In genomic region chr15:35751421-35752133, GRCh38 we compare ENCODE assay signal across 8 cellular contexts.
DNase-seq lines count a peak whose midpoint lies in the region; ATAC-seq and TF ChIP-seq lines count a peak whose summit lies in the region.

No MANE protein-coding gene starts in this region.

- no peak overlapping the region for H2AFZ ChIP-seq in Karpas-422 (ENCODE audit: low read length)

- no peaks in the 10 kb centered on the region for H3K9me2 ChIP-seq in Karpas-422 (replicated peaks; ENCODE audit: insufficient read depth, low read length)

- in situ Hi-C loops in Panc1 (cut with HindIII; ENCODE audit: low pct_unique_long_range_greater_than_20kb, low sequenced_read_pairs), result no loop called here

- H3K9me3 ChIP-seq in Karpas-422 (ENCODE audit: low read length) (no peaks in the 10 kb centered on the region), Panc1 (ENCODE audit: control insufficient read depth, insufficient read depth, low read depth, low read length) (no peaks in the 10 kb centered on the region), psoas muscle (no peaks in the 10 kb centered on the region)

- no peaks in the 10 kb centered on the region for H3K9me3 Mint-ChIP-seq in activated naive CD8-positive, alpha-beta T cell treated with anti-CD3 and anti-CD28 coated beads, Interleukin-2, amount 10 ng/mL, durations not matched to agents 7 days and 5 days

- H3K27ac ChIP-seq in Karpas-422 (ENCODE audit: low read length), result no peak overlapping the region
- no peak overlapping the region for H3K27ac ChIP-seq in Panc1 (ENCODE audit: low read length)
- no peak overlapping the region for H3K27ac ChIP-seq in psoas muscle

- no peaks in the 10 kb centered on the region for H3K27me3 ChIP-seq in Karpas-422 (ENCODE audit: low read length)
- H3K27me3 ChIP-seq in Panc1 (ENCODE audit: control insufficient read depth, insufficient read depth, low read length), result no peaks in the 10 kb centered on the region
- no peaks in the 10 kb centered on the region for H3K27me3 ChIP-seq in psoas muscle (ENCODE audit: insufficient read depth in 3 of 3, low read length in 2 of 3)

- no peaks in the 10 kb centered on the region for H3K79me2 ChIP-seq in Karpas-422 (ENCODE audit: low read length)

- H3K9ac ChIP-seq in Karpas-422 (ENCODE audit: low read length), result no peak overlapping the region

- H3K27ac Mint-ChIP-seq in activated naive CD8-positive, alpha-beta T cell treated with anti-CD3 and anti-CD28 coated beads, Interleukin-2, amount 10 ng/mL, durations not matched to agents 7 days and 5 days, result no peak overlapping the region

- no peaks in the 10 kb centered on the region for H4K20me1 ChIP-seq in Karpas-422 (ENCODE audit: insufficient read depth, low read depth, low read length)

- H3K4me1 ChIP-seq in Karpas-422 (ENCODE audit: low read length) (no peaks in the 10 kb centered on the region), Panc1 (ENCODE audit: control insufficient read depth, insufficient read depth, low read length) (peaks cover 3% of the 10 kb centered on the region; the same call in 1 of the 2 replicates), psoas muscle (no peaks in the 10 kb centered on the region)

- H3K4me3 ChIP-seq in Karpas-422 (ENCODE audit: low read length) (no peak overlapping the region), Panc1 (ENCODE audit: low read depth in 2 of 2, low read length in 2 of 2) (no peak overlapping the region), psoas muscle (peak overlapping the region; percentile 10)

- H3K36me3 ChIP-seq in Karpas-422 (ENCODE audit: insufficient read depth, low read length) (no peaks in the 10 kb centered on the region), Panc1 (ENCODE audit: control insufficient read depth, insufficient read depth, low read length) (no peaks in the 10 kb centered on the region), psoas muscle (ENCODE audit: insufficient read depth in 1 of 2, low read depth in 1 of 2) (no peaks in the 10 kb centered on the region)

- POLR2A ChIA-PET in Panc1 (lab: Charles Lee), result interaction anchor here (0.6 kb wide), 1 partner anchor 933 kb away, joined by 14 read pairs; no protein-coding TSS in a partner anchor
- POLR2A ChIA-PET in activated naive CD8-positive, alpha-beta T cell treated with anti-CD3 and anti-CD28 coated beads, Interleukin-2, amount 10 ng/mL, durations not matched to agents 7 days and 5 days (lab: Charles Lee), result no interaction called here

- 19 to 22% (median 19%) methylated on average over 14 of the region's 14 CpGs for WGBS in psoas muscle, 3 donors

- no peak overlapping the region for H3K4me3 Mint-ChIP-seq in activated naive CD8-positive, alpha-beta T cell treated with anti-CD3 and anti-CD28 coated beads, Interleukin-2, amount 10 ng/mL, durations not matched to agents 7 days and 5 days

- BruUV-seq in Panc1 (replicated peaks; lab: Mats Ljungman, UMichigan), result no TSS peak

- no peaks in the 10 kb centered on the region for H3K36me3 Mint-ChIP-seq in activated naive CD8-positive, alpha-beta T cell treated with anti-CD3 and anti-CD28 coated beads, Interleukin-2, amount 10 ng/mL, durations not matched to agents 7 days and 5 days

- no peaks in the 10 kb centered on the region for H3K4me1 Mint-ChIP-seq in activated naive CD8-positive, alpha-beta T cell treated with anti-CD3 and anti-CD28 coated beads, Interleukin-2, amount 10 ng/mL, durations not matched to agents 7 days and 5 days

- DNase-seq in AML-193 (lab: John Stamatoyannopoulos, UW) (peak; percentile 26 to 50), GM19238 (ENCODE audit: insufficient read length, low spot score) (peak; percentile 10), Karpas-422 (peak; percentile 87), Panc1 (ENCODE audit: low read depth, low spot score) (peak; percentile 50), left cardiac atrium (peak; percentile 79), psoas muscle (peak; percentile 28 to 62)
- peak; percentile 28 for DNase-seq in activated naive CD8-positive, alpha-beta T cell treated with anti-CD3 and anti-CD28 coated beads, Interleukin-2, amount 10 ng/mL, durations not matched to agents 7 days and 5 days

- no peak overlapping the region for H3K4me2 ChIP-seq in Karpas-422 (ENCODE audit: low read depth, low read length, poor library complexity, severe bottlenecking)

- no peaks in the 10 kb centered on the region for H3K27me3 Mint-ChIP-seq in activated naive CD8-positive, alpha-beta T cell treated with anti-CD3 and anti-CD28 coated beads, Interleukin-2, amount 10 ng/mL, durations not matched to agents 7 days and 5 days

- peak; percentile 85 for TF ChIP-seq CTCF in Panc1 (IDR thresholded peaks at IDR 0.05)
- TF ChIP-seq CTCF in psoas muscle (IDR thresholded peaks at IDR 0.05), result peak; percentile 79

- ATAC-seq in Panc1 (peak; percentile 93), left cardiac atrium (peak; percentile 80 to 86), psoas muscle (peak; percentile 68 to 89 (median 72)), HG03095 (IDR thresholded peaks at IDR 0.05; ENCODE audit: unreplicated experiment) (no peak)
- no peak for ATAC-seq in activated naive CD8-positive, alpha-beta T cell treated with anti-CD3 and anti-CD28 coated beads, Interleukin-2, amount 10 ng/mL, durations not matched to agents 7 days and 5 days (ENCODE audit: low read depth)

- intact Hi-C loops in Panc1 (cut with micrococcal nuclease; ENCODE audit: unreplicated experiment), result loop anchor here (5.0 to 10.0 kb wide), 2 partner anchors 193 to 229 kb away; no protein-coding TSS in a partner anchor
- intact Hi-C loops in left cardiac atrium (cut with DNase I), result loop anchor here in 1 of 2 donors (5.0 to 10.0 kb wide), 2 partner anchors 163 to 234 kb away; no protein-coding TSS in a partner anchor
- intact Hi-C loops in psoas muscle (cut with DNase I), result loop anchor here in 1 of 2 donors (10.0 kb wide), 1 partner anchor 163 kb away; no protein-coding TSS in a partner anchor

- CTCF ChIA-PET in Panc1 (lab: Charles Lee), result interaction anchor here (0.5 to 0.7 kb wide), 2 partner anchors 193 to 1129 kb away, joined by 5 read pairs; no protein-coding TSS in a partner anchor

Comparison
In these comparisons a context has a peak if more than half of its experiments do, and no peak if none do; other contexts are left out.
1. DNase-seq: peak in every context shown above with its lines; median percentile 87 in Karpas-422; 79 in left cardiac atrium; 50 in Panc1; 45 in psoas muscle; 38 in AML-193; 28 in activated naive CD8-positive, alpha-beta T cell treated with anti-CD3 and anti-CD28 coated beads, Interleukin-2, amount 10 ng/mL, durations not matched to agents 7 days and 5 days; 10 in GM19238.
2. ATAC-seq: peak in Panc1 (single experiment), left cardiac atrium (2 of 2) and psoas muscle (4 of 4); none in activated naive CD8-positive, alpha-beta T cell treated with anti-CD3 and anti-CD28 coated beads, Interleukin-2, amount 10 ng/mL, durations not matched to agents 7 days and 5 days (single experiment) and HG03095 (single experiment).